Comparison of ENCODE assay signal across 22 cellular contexts in the genomic region with DNA sequence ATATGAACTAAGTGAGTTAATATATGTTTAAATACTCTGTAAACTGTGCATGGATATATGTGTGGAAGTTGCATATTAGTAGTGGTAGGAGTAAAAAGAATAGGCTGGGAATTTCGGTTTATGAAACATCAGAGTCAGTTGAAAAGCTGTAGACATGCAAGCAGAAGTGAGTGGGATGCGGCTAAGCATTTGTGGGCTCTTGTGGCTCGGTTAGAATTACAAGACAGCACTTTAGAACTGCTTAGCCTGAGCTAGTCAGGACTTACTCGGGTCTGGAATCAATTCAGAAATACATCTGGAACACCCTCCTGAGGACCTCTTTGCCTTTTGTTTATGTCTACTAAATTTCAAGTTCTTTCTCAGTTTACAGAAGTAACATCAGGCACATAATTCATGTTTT.
"Had no signal": no experiment of that assay in that cellular context is flagged by ENCODE, and none has a peak within 500 bp of the region (broad histone marks: within the 10 kb centered on the region; RNA-seq: fewer than 3 reads in every experiment).

No MANE protein-coding gene starts in this region.

- H3K4me1 ChIP-seq: esophagus muscularis mucosa, gastroesophageal sphincter, parathyroid adenoma, right lobe of liver, vagina had no signal

- H3K36me3 ChIP-seq: esophagus muscularis mucosa, gastroesophageal sphincter, right lobe of liver, thoracic aorta, vagina had no signal

- H3K9me3 ChIP-seq: esophagus muscularis mucosa, gastroesophageal sphincter, right lobe of liver, thoracic aorta, vagina had no signal

- H3K27me3 ChIP-seq: esophagus muscularis mucosa, gastroesophageal sphincter, right lobe of liver, vagina had no signal

- H3K4me3 ChIP-seq: coronary artery, esophagus muscularis mucosa, gastroesophageal sphincter, right lobe of liver, thoracic aorta, vagina had no signal

- H3K4me1 Mint-ChIP-seq: activated CD4-positive, alpha-beta memory T cell treated with anti-CD3 and anti-CD28 coated beads, Interleukin-2, amount 10 ng/mL, durations not matched to agents 7 days and 5 days; activated CD4-positive, alpha-beta T cell treated with anti-CD3 and anti-CD28 coated beads, Interleukin-2, amount 10 ng/mL, durations not matched to agents 24 days and 14 days; natural killer cell had no signal

- H3K9me3 Mint-ChIP-seq: activated CD4-positive, alpha-beta memory T cell treated with anti-CD3 and anti-CD28 coated beads, Interleukin-2, amount 10 ng/mL, durations not matched to agents 7 days and 5 days; activated CD4-positive, alpha-beta T cell treated with anti-CD3 and anti-CD28 coated beads, Interleukin-2, amount 10 ng/mL, durations not matched to agents 24 days and 14 days; activated naive CD4-positive, alpha-beta T cell treated with anti-CD3 and anti-CD28 coated beads for 36 hours; activated T-cell treated with anti-CD3 and anti-CD28 coated beads, Interleukin-2, amount 50 U/mL, for 72 hours; natural killer cell; stimulated activated naive B cell treated with anti-CD40 and anti-IgM and Interleukin-4, amounts not matched to agents 10 μg/mL and 1 μg/mL and 100 μg/mL, for 72 hours; type B pancreatic cell had no signal

- H3K27ac ChIP-seq: coronary artery, esophagus muscularis mucosa, gastroesophageal sphincter, parathyroid adenoma, right lobe of liver, thoracic aorta, vagina had no signal

- H2AFZ ChIP-seq: parathyroid adenoma had no signal

- H3K4me3 Mint-ChIP-seq: activated CD4-positive, alpha-beta memory T cell treated with anti-CD3 and anti-CD28 coated beads, Interleukin-2, amount 10 ng/mL, durations not matched to agents 7 days and 5 days; activated CD4-positive, alpha-beta T cell treated with anti-CD3 and anti-CD28 coated beads, Interleukin-2, amount 10 ng/mL, durations not matched to agents 24 days and 14 days; activated naive CD4-positive, alpha-beta T cell treated with anti-CD3 and anti-CD28 coated beads for 36 hours; activated T-cell treated with anti-CD3 and anti-CD28 coated beads, Interleukin-2, amount 50 U/mL, for 72 hours; natural killer cell; stimulated activated naive B cell treated with anti-CD40 and anti-IgM and Interleukin-4, amounts not matched to agents 10 μg/mL and 1 μg/mL and 100 μg/mL, for 72 hours; type B pancreatic cell had no signal

- H3K79me2 ChIP-seq: parathyroid adenoma had no signal

- ATAC-seq: activated CD4-positive, CD25-positive, alpha-beta regulatory T cell treated with anti-CD3 and anti-CD28 coated beads, Interleukin-2, amount 50 U/mL, for 24 hours; activated T-cell treated with anti-CD3 and anti-CD28 coated beads, Interleukin-2, amount 50 U/mL, for 72 hours; gastroesophageal sphincter; natural killer cell; right lobe of liver; stimulated activated naive B cell treated with anti-CD40 and anti-IgM and Interleukin-4, amounts not matched to agents 10 μg/mL and 1 μg/mL and 100 μg/mL, for 72 hours had no signal

- H3K27ac Mint-ChIP-seq: activated CD4-positive, alpha-beta memory T cell treated with anti-CD3 and anti-CD28 coated beads, Interleukin-2, amount 10 ng/mL, durations not matched to agents 7 days and 5 days; activated CD4-positive, alpha-beta T cell treated with anti-CD3 and anti-CD28 coated beads, Interleukin-2, amount 10 ng/mL, durations not matched to agents 24 days and 14 days; activated naive CD4-positive, alpha-beta T cell treated with anti-CD3 and anti-CD28 coated beads for 36 hours; activated T-cell treated with anti-CD3 and anti-CD28 coated beads, Interleukin-2, amount 50 U/mL, for 72 hours; natural killer cell; stimulated activated naive B cell treated with anti-CD40 and anti-IgM and Interleukin-4, amounts not matched to agents 10 μg/mL and 1 μg/mL and 100 μg/mL, for 72 hours; type B pancreatic cell had no signal

- H3K36me3 Mint-ChIP-seq: natural killer cell; stimulated activated naive B cell treated with anti-CD40 and anti-IgM and Interleukin-4, amounts not matched to agents 10 μg/mL and 1 μg/mL and 100 μg/mL, for 72 hours; type B pancreatic cell had no signal

- H3K27me3 Mint-ChIP-seq: activated CD4-positive, alpha-beta memory T cell treated with anti-CD3 and anti-CD28 coated beads, Interleukin-2, amount 10 ng/mL, durations not matched to agents 7 days and 5 days; activated CD4-positive, alpha-beta T cell treated with anti-CD3 and anti-CD28 coated beads, Interleukin-2, amount 10 ng/mL, durations not matched to agents 24 days and 14 days; type B pancreatic cell had no signal

- DNase-seq: activated CD4-positive, alpha-beta memory T cell treated with anti-CD3 and anti-CD28 coated beads, Interleukin-2, amount 10 ng/mL, durations not matched to agents 7 days and 5 days; activated CD4-positive, alpha-beta T cell treated with anti-CD3 and anti-CD28 coated beads, Interleukin-2, amount 10 ng/mL, durations not matched to agents 24 days and 14 days; activated effector memory CD4-positive, alpha-beta T cell treated with Interleukin-2 at 50 U/mL for 16 hours; activated naive CD4-positive, alpha-beta T cell treated with anti-CD3 and anti-CD28 coated beads for 36 hours; activated T-cell treated with anti-CD3 and anti-CD28 coated beads, Interleukin-2, amount 50 U/mL, for 72 hours; amygdala; head of caudate nucleus; midbrain; natural killer cell; right lobe of liver; small intestine; stimulated activated CD4-positive, alpha-beta T cell treated with anti-CD3 and anti-CD28 coated beads, Interleukin-2, amount 100 ng/mL, for 48 hours; stimulated activated CD8-positive, alpha-beta memory T cell treated with anti-CD3 and anti-CD28 coated beads, Interleukin-4, amount 100 ng/mL, for 48 hours; stimulated activated naive B cell treated with anti-CD40 and anti-IgM and Interleukin-4, amounts not matched to agents 10 μg/mL and 1 μg/mL and 100 μg/mL, for 72 hours had no signal
